Comparison of ENCODE assay signal across 8 cellular contexts in the genomic region with DNA sequence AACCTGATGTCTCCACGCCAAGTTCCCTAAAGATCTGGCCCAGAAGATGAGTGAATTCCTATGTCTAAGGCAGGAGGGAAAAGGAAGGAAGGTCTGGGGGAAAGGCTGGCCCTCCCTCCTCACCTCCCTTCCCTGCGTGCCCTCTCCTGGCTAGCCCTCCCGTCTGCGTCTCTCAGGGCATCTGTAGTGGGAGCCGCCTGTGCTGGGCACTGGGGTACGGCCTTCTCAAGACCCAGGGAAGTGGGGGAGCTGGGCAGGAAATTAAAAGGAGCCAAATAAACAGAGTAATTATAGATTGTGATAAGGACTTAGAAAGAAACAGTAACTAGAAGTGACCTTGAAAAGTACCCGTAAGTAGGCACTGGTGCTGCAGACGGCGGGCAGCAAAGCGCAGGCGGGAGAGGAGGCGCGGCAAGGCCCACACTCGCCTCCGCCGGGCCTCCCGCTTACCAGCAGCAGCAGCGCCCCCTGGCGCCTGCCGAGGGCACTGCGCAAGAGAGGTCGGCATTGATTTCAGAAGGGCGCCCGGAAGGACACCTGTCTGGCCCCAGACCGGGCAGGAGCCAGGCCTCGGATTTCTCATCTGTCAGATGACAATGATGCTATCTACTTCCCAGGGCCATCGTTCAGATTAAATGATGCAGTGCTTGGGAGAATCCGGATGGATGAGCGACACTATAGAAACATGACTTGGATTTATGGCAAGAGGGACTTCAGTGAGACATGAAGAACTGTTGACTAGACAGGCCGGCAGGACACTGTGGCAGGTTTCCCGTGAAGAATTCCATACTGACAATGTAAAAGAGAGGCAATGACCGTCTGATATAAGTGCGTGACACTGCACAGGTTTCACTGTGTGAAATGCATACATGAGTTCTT. TPM values are rescaled to one million over a fixed set of nuclear protein-coding genes. Genes with fewer than 3 reads are reported as not detected.
DNase-seq lines count a peak whose midpoint lies in the region; ATAC-seq, FAIRE-seq and TF ChIP-seq lines count a peak whose summit lies in the region.

No MANE protein-coding gene starts in this region.

- TF ChIP-seq CTCF in 22Rv1 (IDR thresholded peaks at IDR 0.05) = peak; percentile 99

- no peak overlapping the region for H3K27ac ChIP-seq in 22Rv1

- intact Hi-C loops in cardiac septum (cut with DNase I) = loop anchor here (5.0 to 10.0 kb wide), 2 partner anchors 688 to 825 kb away; no protein-coding TSS in a partner anchor
- intact Hi-C loops in sciatic nerve (cut with DNase I) = no loop called here

- DNase-seq in RKO (ENCODE audit: low spot score) = peak; percentile 52
- peak; percentile 58 for DNase-seq in activated T-helper 9 cell treated with anti-CD3 and anti-CD28 coated beads, Interleukin-2, amount 50 U/mL, for 16 hours (ENCODE audit: low read depth)
- DNase-seq in cardiac septum (ENCODE audit: low spot score) = peak; percentile 87
- DNase-seq in sciatic nerve (ENCODE audit: low spot score) = peak; percentile 71
- DNase-seq in HTR-8/SVneo (ENCODE audit: insufficient read length, low spot score) = no peak

- peak; percentile 77 for ATAC-seq in GM18870 (IDR thresholded peaks at IDR 0.05; ENCODE audit: unreplicated experiment)
- ATAC-seq in HG03066 (IDR thresholded peaks at IDR 0.05; ENCODE audit: low read depth, unreplicated experiment) = peak; percentile 88
- peak; percentile 67 for ATAC-seq in sciatic nerve

- no peak for FAIRE-seq in HTR-8/SVneo (lab: Jason Lieb, UNC)

RNA-seq across cellular contexts. Expression of gene KCNJ1, which starts 7.3 kb away (rescaled TPM):
- total RNA-seq in cardiac septum (not detected), sciatic nerve (0.13 TPM)

RNA-seq across cellular contexts. Expression of gene KCNJ5, which starts 31.4 kb away (rescaled TPM):
- total RNA-seq in cardiac septum = 12.1 TPM
- 2.5 TPM for total RNA-seq in sciatic nerve
